ENCODE assay signal across 20 cellular contexts in the genomic region with DNA sequence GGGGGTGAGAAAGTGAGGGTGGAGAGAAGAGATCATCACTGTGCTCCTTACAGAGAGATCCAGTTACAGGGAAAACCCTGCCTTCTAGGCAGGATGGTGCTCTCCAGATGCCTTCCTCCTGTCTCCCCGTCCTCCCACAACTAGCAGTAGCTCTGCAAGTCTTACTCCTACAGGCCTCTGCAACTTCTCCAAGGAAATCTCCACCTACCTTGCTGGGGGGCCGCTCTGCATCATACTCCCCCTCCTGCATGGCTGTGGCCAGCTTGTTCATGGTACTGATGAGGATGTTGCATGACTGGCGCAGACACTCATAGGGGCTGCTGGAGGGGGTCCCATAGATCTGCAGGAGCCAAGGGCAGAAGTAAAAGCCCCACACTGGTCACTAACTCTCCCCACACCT.
"Had no signal": no experiment of that assay in that cellular context is flagged by ENCODE, and none has a peak within 500 bp of the region (broad histone marks: within the 10 kb centered on the region; RNA-seq: fewer than 3 reads in every experiment).

No MANE protein-coding gene starts in this region.

- H3K4me1 ChIP-seq: body of pancreas, gastrocnemius medialis, vagina had no signal

- H3K9me3 ChIP-seq: body of pancreas, gastrocnemius medialis, testis, vagina had no signal

- H3K4me1 Mint-ChIP-seq: activated naive CD8-positive, alpha-beta T cell treated with anti-CD3 and anti-CD28 coated beads, Interleukin-2, amount 50 U/mL, for 24 hours; memory B cell; nephron; stimulated activated memory B cell treated with anti-CD40 and anti-IgM and Interleukin-4, amounts not matched to agents 10 μg/mL and 1 μg/mL and 100 μg/mL, for 72 hours had no signal

- ATAC-seq: activated naive CD8-positive, alpha-beta T cell treated with anti-CD3 and anti-CD28 coated beads, Interleukin-2, amount 50 U/mL, for 24 hours; body of pancreas; esophagus mucosa; gastrocnemius medialis; sciatic nerve; stimulated activated memory B cell treated with anti-CD40 and anti-IgM and Interleukin-4, amounts not matched to agents 10 μg/mL and 1 μg/mL and 100 μg/mL, for 72 hours had no signal

- H3K27ac Mint-ChIP-seq: activated naive CD8-positive, alpha-beta T cell treated with anti-CD3 and anti-CD28 coated beads, Interleukin-2, amount 50 U/mL, for 24 hours; dendritic cell treated with granulocyte-macrophage colony-stimulating factor and Interleukin-4, amounts not matched to agents 40 ng/mL and 50 ng/mL, for 4 days; memory B cell; nephron; stimulated activated memory B cell treated with anti-CD40 and anti-IgM and Interleukin-4, amounts not matched to agents 10 μg/mL and 1 μg/mL and 100 μg/mL, for 72 hours had no signal

- H3K27me3 Mint-ChIP-seq: activated naive CD8-positive, alpha-beta T cell treated with anti-CD3 and anti-CD28 coated beads, Interleukin-2, amount 50 U/mL, for 24 hours; dendritic cell treated with granulocyte-macrophage colony-stimulating factor and Interleukin-4, amounts not matched to agents 40 ng/mL and 50 ng/mL, for 4 days; memory B cell; stimulated activated memory B cell treated with anti-CD40 and anti-IgM and Interleukin-4, amounts not matched to agents 10 μg/mL and 1 μg/mL and 100 μg/mL, for 72 hours had no signal

- H3K27me3 ChIP-seq: body of pancreas, gastrocnemius medialis, testis, vagina had no signal

- H3K9me3 Mint-ChIP-seq: activated naive CD8-positive, alpha-beta T cell treated with anti-CD3 and anti-CD28 coated beads, Interleukin-2, amount 50 U/mL, for 24 hours; dendritic cell treated with granulocyte-macrophage colony-stimulating factor and Interleukin-4, amounts not matched to agents 40 ng/mL and 50 ng/mL, for 4 days; memory B cell; nephron; stimulated activated memory B cell treated with anti-CD40 and anti-IgM and Interleukin-4, amounts not matched to agents 10 μg/mL and 1 μg/mL and 100 μg/mL, for 72 hours had no signal

- H3K4me3 ChIP-seq: body of pancreas, gastrocnemius medialis, testis, vagina had no signal

- DNase-seq: activated CD4-positive, alpha-beta T cell treated with anti-CD3 and anti-CD28 coated beads for 1 hour; activated CD4-positive, alpha-beta T cell treated with anti-CD3 and anti-CD28 coated beads, Interleukin-2, amount 50 U/mL, for 48 hours; activated gamma-delta T cell; activated naive CD4-positive, alpha-beta T cell treated with anti-CD3 and anti-CD28 coated beads, Interleukin-2, amount 50 U/mL, for 16 hours; activated naive CD8-positive, alpha-beta T cell treated with anti-CD3 and anti-CD28 coated beads, Interleukin-2, amount 50 U/mL, for 24 hours; body of pancreas; effector CD8-positive, alpha-beta T cell; gastrocnemius medialis; left ventricle myocardium superior; small intestine; T-helper 9 cell; trophoblast cell had no signal

- H3K4me3 Mint-ChIP-seq: activated naive CD8-positive, alpha-beta T cell treated with anti-CD3 and anti-CD28 coated beads, Interleukin-2, amount 50 U/mL, for 24 hours; dendritic cell treated with granulocyte-macrophage colony-stimulating factor and Interleukin-4, amounts not matched to agents 40 ng/mL and 50 ng/mL, for 4 days; memory B cell; nephron; stimulated activated memory B cell treated with anti-CD40 and anti-IgM and Interleukin-4, amounts not matched to agents 10 μg/mL and 1 μg/mL and 100 μg/mL, for 72 hours had no signal

- H3K27ac ChIP-seq: body of pancreas, gastrocnemius medialis, vagina had no signal
